In genomic region chr11:22079133-22079847, GRCh38 we compare ENCODE assay signal across 26 cellular contexts.
DNase-seq lines count a peak whose midpoint lies in the region; ATAC-seq, FAIRE-seq and TF ChIP-seq lines count a peak whose summit lies in the region.
"Had no signal": no experiment of that assay in that cellular context is flagged by ENCODE, and none has a peak within 500 bp of the region (broad histone marks: within the 10 kb centered on the region; RNA-seq: fewer than 3 reads in every experiment).

No MANE protein-coding gene starts in this region.

- no peak overlapping the region for H3K9ac ChIP-seq in endodermal cell (ENCODE audit: extremely low read depth, low read length, poor library complexity, severe bottlenecking)

- intact Hi-C loops in pancreas (cut with DNase I), result no loop called here

- in situ Hi-C loops in brain microvascular endothelial cell (cut with HindIII; ENCODE audit: low pct_ligation_motif_present, low sequenced_read_pairs), result no loop called here

- TF ChIP-seq CTCF in endodermal cell (conservative IDR thresholded peaks at IDR 0.05), result no peak
- TF ChIP-seq CTCF in pancreas (IDR thresholded peaks at IDR 0.05), result no peak
- TF ChIP-seq CTCF in brain microvascular endothelial cell (IDR thresholded peaks at IDR 0.05; ENCODE audit: low read depth, low read length, missing control alignments), result no peak

- peaks cover 2% of the 10 kb centered on the region for H3K9me3 Mint-ChIP-seq in endodermal cell

- H3K4me1 Mint-ChIP-seq in endodermal cell, result no peaks in the 10 kb centered on the region
- H3K4me1 Mint-ChIP-seq: CD8-positive, alpha-beta memory T cell; nephron progenitor cell; stimulated activated naive CD8-positive, alpha-beta T cell treated with anti-CD3 and anti-CD28 coated beads, Interleukin-15, amount 100 ng/mL, for 72 hours; T-helper 17 cell had no signal

- 64 to 89% methylated on average over 1 of the region's 1 CpG for WGBS in endodermal cell (ENCODE audit: insufficient coverage in 1 of 2, insufficient read length in 1 of 2), 2 experiments
- 23 to 29% methylated on average over 1 of the region's 1 CpG for WGBS in pancreas, 2 donors

- TF ChIP-seq POLR2A in GM12891 (IDR thresholded peaks at IDR 0.05; ENCODE audit: low read depth, low read length), result no peak

- H3K27me3 ChIP-seq in endodermal cell (ENCODE audit: control insufficient read depth, insufficient read depth, low read length, poor library complexity, severe bottlenecking), result no peaks in the 10 kb centered on the region
- no peaks in the 10 kb centered on the region for H3K27me3 ChIP-seq in pancreas
- H3K27me3 ChIP-seq in brain microvascular endothelial cell (replicated peaks), result no peaks in the 10 kb centered on the region
- H3K27me3 ChIP-seq: adrenal gland, esophagus muscularis mucosa, gastroesophageal sphincter, transverse colon had no signal

- H3K4me1 ChIP-seq in endodermal cell (ENCODE audit: control insufficient read depth, insufficient read depth, low read length) (peaks cover 2% of the 10 kb centered on the region), pancreas (peaks cover 25 to 61% (median 34%) of the 10 kb centered on the region in 3 donors)
- H3K4me1 ChIP-seq: adrenal gland, esophagus muscularis mucosa, gastroesophageal sphincter, transverse colon had no signal

- H3K27ac ChIP-seq in endodermal cell (ENCODE audit: low read depth, low read length) (peak overlapping the region; percentile 47), pancreas (peak overlapping the region; percentile 28 to 51 (median 38)), brain microvascular endothelial cell (no peak overlapping the region)
- H3K27ac ChIP-seq: 22Rv1, adrenal gland, esophagus muscularis mucosa, gastroesophageal sphincter, transverse colon had no signal

- ATAC-seq in pancreas, result peak; percentile 63 to 88 (median 72)
- ATAC-seq: gastroesophageal sphincter; K562; stimulated activated naive CD8-positive, alpha-beta T cell treated with anti-CD3 and anti-CD28 coated beads, Interleukin-15, amount 100 ng/mL, for 72 hours; T-helper 17 cell had no signal

- DNase-seq in NCI-H1417 (lab: John Stamatoyannopoulos, UW) (peak in 2 of 3 experiments; percentile 15 to 39), NCI-H1417 treated with DMSO at 0.1 percent for 48 hours (lab: John Stamatoyannopoulos, UW) (no peak), NCI-H146 treated with DMSO at 0.1 percent for 48 hours (lab: John Stamatoyannopoulos, UW; ENCODE audit: unreplicated experiment) (peak; percentile 35), endodermal cell (no peak), pancreas (peak in 4 of 6 donors; percentile 33 to 73 (median 58)), brain microvascular endothelial cell (no peak), NCI-H1105 treated with DMSO at 0.1 percent for 48 hours (lab: John Stamatoyannopoulos, UW) (no peak), GM12891 (ENCODE audit: insufficient read length, low spot score) (no peak)
- DNase-seq: activated CD8-positive, alpha-beta memory T cell treated with anti-CD3 and anti-CD28 coated beads, Interleukin-2, amount 50 U/mL, for 4 hours; activated gamma-delta T cell; adrenal gland; CD8-positive, alpha-beta memory T cell; DMS79; NCI-H526; nephron progenitor cell; SIG-M5; stimulated activated CD4-positive, alpha-beta T cell treated with anti-CD3 and anti-CD28 coated beads, Interleukin-4, amount 100 ng/mL, for 4 hours; stimulated activated naive CD8-positive, alpha-beta T cell treated with anti-CD3 and anti-CD28 coated beads, Interleukin-15, amount 100 ng/mL, for 72 hours; T-helper 17 cell; transverse colon had no signal

- H3K4me3 Mint-ChIP-seq in endodermal cell, result no peak overlapping the region
- H3K4me3 Mint-ChIP-seq: CD8-positive, alpha-beta memory T cell; nephron progenitor cell; stimulated activated naive CD8-positive, alpha-beta T cell treated with anti-CD3 and anti-CD28 coated beads, Interleukin-15, amount 100 ng/mL, for 72 hours; T-helper 17 cell had no signal

- no peak overlapping the region for H3K27ac Mint-ChIP-seq in endodermal cell
- H3K27ac Mint-ChIP-seq: CD8-positive, alpha-beta memory T cell; nephron progenitor cell; progenitor cell of endocrine pancreas; stimulated activated naive CD8-positive, alpha-beta T cell treated with anti-CD3 and anti-CD28 coated beads, Interleukin-15, amount 100 ng/mL, for 72 hours; T-helper 17 cell had no signal

- H3K9me3 ChIP-seq in endodermal cell (ENCODE audit: control insufficient read depth, low read length), result no peaks in the 10 kb centered on the region
- H3K9me3 ChIP-seq in pancreas, result no peaks in the 10 kb centered on the region
- H3K9me3 ChIP-seq: adrenal gland, transverse colon had no signal

- FAIRE-seq in pancreas (lab: Jason Lieb, UNC), result no peak
- no peak for FAIRE-seq in GM12891 (lab: Jason Lieb, UNC)
- FAIRE-seq: H54, K562 had no signal

- H3K36me3 Mint-ChIP-seq in endodermal cell (ENCODE audit: low read depth), result no peaks in the 10 kb centered on the region
- H3K36me3 Mint-ChIP-seq: CD8-positive, alpha-beta memory T cell had no signal

- H3K27me3 Mint-ChIP-seq in endodermal cell (ENCODE audit: insufficient read depth), result no peaks in the 10 kb centered on the region
- H3K27me3 Mint-ChIP-seq: CD8-positive, alpha-beta memory T cell; progenitor cell of endocrine pancreas; stimulated activated naive CD8-positive, alpha-beta T cell treated with anti-CD3 and anti-CD28 coated beads, Interleukin-15, amount 100 ng/mL, for 72 hours; T-helper 17 cell had no signal

- H3K4me3 ChIP-seq in endodermal cell (ENCODE audit: low read length) (no peak overlapping the region), pancreas (no peak overlapping the region), brain microvascular endothelial cell (ENCODE audit: low read depth, low read length) (no peak overlapping the region)
- H3K4me3 ChIP-seq: adrenal gland, esophagus muscularis mucosa, gastroesophageal sphincter, K562, transverse colon had no signal

- no peaks in the 10 kb centered on the region for H3K36me3 ChIP-seq in endodermal cell (ENCODE audit: control insufficient read depth, insufficient read depth, low read length)
- no peaks in the 10 kb centered on the region for H3K36me3 ChIP-seq in pancreas
- no peaks in the 10 kb centered on the region for H3K36me3 ChIP-seq in brain microvascular endothelial cell (replicated peaks)
- H3K36me3 ChIP-seq: adrenal gland, esophagus muscularis mucosa, gastroesophageal sphincter, transverse colon had no signal

TF ChIP-seq in GM12891, 5 proteins besides CTCF, POLR2A, EP300 and RAD21:
- TF ChIP-seq POLR2AphosphoS5 (IDR thresholded peaks at IDR 0.05; ENCODE audit: low read depth, low read length), result no peak
- no peak for TF ChIP-seq SPI1 (IDR thresholded peaks at IDR 0.05; ENCODE audit: low read depth, low read length)
- no peak for TF ChIP-seq PAX5 (IDR thresholded peaks at IDR 0.05; ENCODE audit: insufficient read depth, low read length, severe bottlenecking)
- TF ChIP-seq POU2F2 (IDR thresholded peaks at IDR 0.05; ENCODE audit: low read depth, low read length), result no peak
TF ChIP-seq in GM12891: peak in this region for 0.

Comparison
In these comparisons a context has a peak if more than half of its experiments do, and no peak if none do; other contexts are left out.
1. DNase-seq: peak in NCI-H1417 (2 of 3), NCI-H146 treated with DMSO at 0.1 percent for 48 hours (single experiment) and pancreas (4 of 6); none in NCI-H1417 treated with DMSO at 0.1 percent for 48 hours (single experiment), endodermal cell (single experiment), brain microvascular endothelial cell (single experiment), NCI-H1105 treated with DMSO at 0.1 percent for 48 hours (single experiment) and GM12891 (single experiment).